Comparison of ENCODE assay signal across 21 cellular contexts in the genomic region with DNA sequence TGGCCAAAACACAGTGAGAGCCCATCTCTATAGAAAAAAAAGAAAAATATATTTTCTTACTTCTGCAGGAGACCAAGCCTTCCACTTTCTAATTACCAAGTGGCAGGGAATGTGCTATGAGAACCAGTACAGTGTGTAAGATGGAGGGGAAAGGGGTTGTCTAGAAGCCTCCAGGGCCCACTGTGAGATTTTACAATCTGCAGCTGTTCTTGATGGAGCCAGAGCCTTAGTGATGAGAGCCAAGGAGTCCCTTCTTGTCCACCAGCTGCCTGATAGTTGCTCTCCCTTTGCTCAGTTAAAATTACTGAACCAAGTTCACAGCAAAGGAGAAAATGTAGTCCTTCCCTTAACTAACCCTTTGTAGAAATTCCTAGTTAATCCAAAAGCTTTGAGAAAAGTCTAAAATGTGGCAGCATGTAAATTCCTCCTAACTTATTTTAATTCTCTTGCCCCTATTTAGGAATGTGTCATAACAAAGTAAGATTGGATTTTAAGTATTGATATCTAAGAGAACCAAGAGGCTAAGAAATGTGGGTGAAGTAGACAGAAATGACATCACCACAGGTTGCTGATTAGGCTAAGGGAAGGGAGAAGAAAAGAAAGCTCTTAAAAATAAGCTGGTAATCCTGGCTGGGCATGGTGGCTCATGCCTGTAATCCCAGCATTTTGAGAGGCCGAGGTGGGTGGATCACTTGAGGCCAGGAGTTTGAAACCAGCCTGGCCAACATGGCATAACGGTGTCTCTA. TPM values are rescaled to one million over a fixed set of nuclear protein-coding genes. Genes with fewer than 3 reads are reported as not detected.
DNase-seq lines count a peak whose midpoint lies in the region; ATAC-seq and TF ChIP-seq lines count a peak whose summit lies in the region.
"Had no signal": no experiment of that assay in that cellular context is flagged by ENCODE, and none has a peak within 500 bp of the region (broad histone marks: within the 10 kb centered on the region; RNA-seq: fewer than 3 reads in every experiment).

No MANE protein-coding gene starts in this region.

- H3K27me3 Mint-ChIP-seq in CD4-positive, CD25-positive, alpha-beta regulatory T cell: no peaks in the 10 kb centered on the region
- H3K27me3 Mint-ChIP-seq in CD8-positive, alpha-beta T cell (ENCODE audit: low read depth): no peaks in the 10 kb centered on the region
- no peaks in the 10 kb centered on the region for H3K27me3 Mint-ChIP-seq in activated CD8-positive, alpha-beta T cell treated with anti-CD3 and anti-CD28 coated beads for 36 hours
- H3K27me3 Mint-ChIP-seq: T-cell had no signal

- no peak overlapping the region for H2BK5ac ChIP-seq in mesenchymal stem cell (ENCODE audit: low read depth, low read length, poor library complexity, severe bottlenecking)

- H3K9me3 Mint-ChIP-seq in CD4-positive, CD25-positive, alpha-beta regulatory T cell: no peaks in the 10 kb centered on the region
- no peaks in the 10 kb centered on the region for H3K9me3 Mint-ChIP-seq in CD8-positive, alpha-beta T cell
- no peaks in the 10 kb centered on the region for H3K9me3 Mint-ChIP-seq in activated CD8-positive, alpha-beta T cell treated with anti-CD3 and anti-CD28 coated beads for 36 hours
- H3K9me3 Mint-ChIP-seq: H9, T-cell had no signal

- H3K27me3 ChIP-seq in CD4-positive, CD25-positive, alpha-beta regulatory T cell (ENCODE audit: control insufficient read depth, insufficient read depth, low read length): no peaks in the 10 kb centered on the region
- no peaks in the 10 kb centered on the region for H3K27me3 ChIP-seq in CD8-positive, alpha-beta T cell (ENCODE audit: insufficient read depth, low read length)
- H3K27me3 ChIP-seq in mesenchymal stem cell (ENCODE audit: control insufficient read depth in 1 of 2, insufficient read depth in 1 of 2, low read length in 2 of 2): no peaks in the 10 kb centered on the region
- H3K27me3 ChIP-seq in upper lobe of right lung: no peaks in the 10 kb centered on the region
- H3K27me3 ChIP-seq: adrenal gland, vagina had no signal

- H3K4ac ChIP-seq in mesenchymal stem cell (ENCODE audit: low read depth in 1 of 2, low read length in 2 of 2): no peak overlapping the region

- no peak overlapping the region for H4K91ac ChIP-seq in mesenchymal stem cell (ENCODE audit: low read length)

- H3K36me3 ChIP-seq in CD4-positive, CD25-positive, alpha-beta regulatory T cell (ENCODE audit: control insufficient read depth, insufficient read depth, low read length): peaks cover 66% of the 10 kb centered on the region
- peaks cover 10% of the 10 kb centered on the region for H3K36me3 ChIP-seq in CD8-positive, alpha-beta T cell (ENCODE audit: insufficient read depth, low read length)
- H3K36me3 ChIP-seq in mesenchymal stem cell (ENCODE audit: control insufficient read depth in 1 of 2, insufficient read depth in 2 of 2, low read depth in 1 of 2, low read length in 2 of 2) (peaks cover 18 to 93% of the 10 kb centered on the region in 2 experiments), upper lobe of right lung (peaks cover 90% of the 10 kb centered on the region)

- POLR2A ChIA-PET in CD8-positive, alpha-beta T cell (lab: Charles Lee): interaction anchor here (1.2 kb wide), 1 partner anchor 41 kb away, joined by 4 read pairs; no protein-coding TSS in a partner anchor
- POLR2A ChIA-PET in activated CD8-positive, alpha-beta T cell treated with anti-CD3 and anti-CD28 coated beads for 36 hours (lab: Charles Lee): interaction anchor here (0.7 to 1.3 kb wide), 4 partner anchors 10 to 45 kb away, joined by 3 to 6 read pairs (median 3); no protein-coding TSS in a partner anchor

- H2BK12ac ChIP-seq in mesenchymal stem cell (ENCODE audit: low read length in 2 of 2): no peak overlapping the region

- peaks cover 21% of the 10 kb centered on the region for H3K79me1 ChIP-seq in mesenchymal stem cell (replicated peaks; ENCODE audit: low read length, poor library complexity, severe bottlenecking)

- H2AK5ac ChIP-seq in mesenchymal stem cell (ENCODE audit: low read length, severe bottlenecking): no peak overlapping the region

- H3K4me1 ChIP-seq in CD4-positive, CD25-positive, alpha-beta regulatory T cell (ENCODE audit: control insufficient read depth, insufficient read depth, low read length, poor library complexity, severe bottlenecking): peaks cover 30% of the 10 kb centered on the region
- peaks cover 12% of the 10 kb centered on the region for H3K4me1 ChIP-seq in CD8-positive, alpha-beta T cell (ENCODE audit: insufficient read depth, low read length)
- no peaks in the 10 kb centered on the region for H3K4me1 ChIP-seq in mesenchymal stem cell (ENCODE audit: control insufficient read depth, insufficient read depth, low read depth, low read length)
- peaks cover 9% of the 10 kb centered on the region for H3K4me1 ChIP-seq in upper lobe of right lung

- H2BK120ac ChIP-seq in mesenchymal stem cell (ENCODE audit: low read depth, low read length): no peak overlapping the region

- no peak overlapping the region for H3K18ac ChIP-seq in mesenchymal stem cell (ENCODE audit: low read depth in 1 of 2, low read length in 2 of 2)

- H3K4me2 ChIP-seq in mesenchymal stem cell (ENCODE audit: low read length, poor library complexity, severe bottlenecking): no peak overlapping the region

- H3K27ac Mint-ChIP-seq in CD4-positive, CD25-positive, alpha-beta regulatory T cell: peak overlapping the region in 1 of 3 donors; percentile 91
- H3K27ac Mint-ChIP-seq in CD8-positive, alpha-beta T cell: peak overlapping the region; percentile 64
- peak overlapping the region; percentile 70 for H3K27ac Mint-ChIP-seq in activated CD8-positive, alpha-beta T cell treated with anti-CD3 and anti-CD28 coated beads for 36 hours

- intact Hi-C loops in CD8-positive, alpha-beta T cell (cut with DNase I, micrococcal nuclease): loop anchor here in 1 of 2 experiments (5.0 kb wide), 1 partner anchor 42 kb away; the partner anchor contains the start of gene REEP5
- intact Hi-C loops in activated CD8-positive, alpha-beta T cell treated with anti-CD3 and anti-CD28 coated beads for 36 hours (cut with micrococcal nuclease): loop anchor here (10.0 kb wide), 1 partner anchor 84 kb away; no protein-coding TSS in a partner anchor
- intact Hi-C loops in upper lobe of right lung (cut with DNase I): no loop called here

- no peak for DNase-seq in CD4-positive, CD25-positive, alpha-beta regulatory T cell
- DNase-seq in CD8-positive, alpha-beta T cell: no peak
- DNase-seq in activated CD8-positive, alpha-beta T cell treated with anti-CD3 and anti-CD28 coated beads for 36 hours: no peak
- DNase-seq in mesenchymal stem cell (no peak), medulla oblongata (ENCODE audit: extremely low spot score) (no peak), upper lobe of right lung (no peak)
- DNase-seq: activated T-cell treated with anti-CD3 and anti-CD28 coated beads for 4 hours; adrenal gland; erythroblast; H9; KBM-7; NCI-H1105; NCI-H2081 treated with DMSO at 0.1 percent for 48 hours; NCI-H510A treated with DMSO at 0.1 percent for 48 hours; stimulated activated CD4-positive, alpha-beta T cell treated with anti-CD3 and anti-CD28 coated beads, Interleukin-4, amount 100 ng/mL, for 1 hour; T-cell had no signal

- no peak overlapping the region for H3K4me3 ChIP-seq in CD4-positive, CD25-positive, alpha-beta regulatory T cell (ENCODE audit: low read depth, low read length)
- H3K4me3 ChIP-seq in CD8-positive, alpha-beta T cell (ENCODE audit: low read depth, low read length): no peak overlapping the region
- H3K4me3 ChIP-seq in mesenchymal stem cell (ENCODE audit: insufficient read depth in 1 of 2, low read depth in 1 of 2, low read length in 2 of 2): no peak overlapping the region
- H3K4me3 ChIP-seq in upper lobe of right lung: no peak overlapping the region
- H3K4me3 ChIP-seq: adrenal gland, skin epidermis, vagina had no signal

- no peak overlapping the region for H2AFZ ChIP-seq in mesenchymal stem cell (ENCODE audit: low read depth, low read length)
- H2AFZ ChIP-seq: parathyroid adenoma had no signal

- H3K23ac ChIP-seq in mesenchymal stem cell (ENCODE audit: low read length in 2 of 2): no peak overlapping the region

- 100% methylated on average over 2 of the region's 2 CpGs for whole genome bisulfite sequencing in mesenchymal stem cell

- no peaks in the 10 kb centered on the region for H3K9me3 ChIP-seq in CD4-positive, CD25-positive, alpha-beta regulatory T cell (ENCODE audit: control insufficient read depth in 2 of 2, low read length in 2 of 2)
- H3K9me3 ChIP-seq in CD8-positive, alpha-beta T cell (ENCODE audit: low read length): no peaks in the 10 kb centered on the region
- H3K9me3 ChIP-seq in mesenchymal stem cell (ENCODE audit: control insufficient read depth, low read length) (no peaks in the 10 kb centered on the region), upper lobe of right lung (no peaks in the 10 kb centered on the region)
- H3K9me3 ChIP-seq: adrenal gland, vagina had no signal

- H3K9ac ChIP-seq in mesenchymal stem cell (ENCODE audit: low read length): no peak overlapping the region
- H3K9ac ChIP-seq: parathyroid adenoma had no signal

- peaks cover 17 to 29% (median 27%) of the 10 kb centered on the region in 4 donors for H3K4me1 Mint-ChIP-seq in CD4-positive, CD25-positive, alpha-beta regulatory T cell
- peaks cover 31% of the 10 kb centered on the region for H3K4me1 Mint-ChIP-seq in CD8-positive, alpha-beta T cell (ENCODE audit: low read depth)
- peaks cover 31% of the 10 kb centered on the region for H3K4me1 Mint-ChIP-seq in activated CD8-positive, alpha-beta T cell treated with anti-CD3 and anti-CD28 coated beads for 36 hours (ENCODE audit: low read depth)

- H3K27ac ChIP-seq in CD4-positive, CD25-positive, alpha-beta regulatory T cell (ENCODE audit: insufficient read depth, low read length, poor library complexity, severe bottlenecking): peak overlapping the region; percentile 44
- H3K27ac ChIP-seq in CD8-positive, alpha-beta T cell (ENCODE audit: low read depth, low read length): no peak overlapping the region
- H3K27ac ChIP-seq in mesenchymal stem cell (ENCODE audit: low read length, poor library complexity, severe bottlenecking) (peak overlapping the region; percentile 27), upper lobe of right lung (no peak overlapping the region)
- H3K27ac ChIP-seq: adrenal gland, parathyroid adenoma, vagina had no signal

- no peak for TF ChIP-seq CTCF in CD8-positive, alpha-beta T cell (IDR thresholded peaks at IDR 0.05)
- no peak for TF ChIP-seq CTCF in activated CD8-positive, alpha-beta T cell treated with anti-CD3 and anti-CD28 coated beads for 36 hours (IDR thresholded peaks at IDR 0.05)
- no peak for TF ChIP-seq CTCF in upper lobe of right lung (IDR thresholded peaks at IDR 0.05)

- peaks cover 22% of the 10 kb centered on the region for H3K36me3 Mint-ChIP-seq in CD4-positive, CD25-positive, alpha-beta regulatory T cell
- H3K36me3 Mint-ChIP-seq in CD8-positive, alpha-beta T cell: peaks cover 41% of the 10 kb centered on the region
- H3K36me3 Mint-ChIP-seq in activated CD8-positive, alpha-beta T cell treated with anti-CD3 and anti-CD28 coated beads for 36 hours (ENCODE audit: low read depth): peaks cover 32% of the 10 kb centered on the region

- H2BK15ac ChIP-seq in mesenchymal stem cell (ENCODE audit: low read depth, poor library complexity, severe bottlenecking): no peak overlapping the region

- H3K4me3 Mint-ChIP-seq in CD4-positive, CD25-positive, alpha-beta regulatory T cell: peak overlapping the region in 1 of 4 donors; percentile 62
- no peak overlapping the region for H3K4me3 Mint-ChIP-seq in CD8-positive, alpha-beta T cell
- H3K4me3 Mint-ChIP-seq in activated CD8-positive, alpha-beta T cell treated with anti-CD3 and anti-CD28 coated beads for 36 hours: no peak overlapping the region
- H3K4me3 Mint-ChIP-seq: H9, T-cell had no signal

- no peak overlapping the region for H3K14ac ChIP-seq in mesenchymal stem cell (ENCODE audit: low read length in 2 of 2)

- CTCF ChIA-PET in CD8-positive, alpha-beta T cell (lab: Charles Lee): interaction anchor here (0.8 kb wide), 1 partner anchor 20 kb away, joined by 3 read pairs; the partner anchor contains the start of gene SRP19
- CTCF ChIA-PET in activated CD8-positive, alpha-beta T cell treated with anti-CD3 and anti-CD28 coated beads for 36 hours (lab: Charles Lee): interaction anchor here (0.6 to 1.4 kb wide), 6 partner anchors 9 to 189 kb away, joined by 3 to 4 read pairs (median 3); no protein-coding TSS in a partner anchor

- ATAC-seq in CD4-positive, CD25-positive, alpha-beta regulatory T cell (ENCODE audit: low read depth in 2 of 2): no peak
- ATAC-seq in CD8-positive, alpha-beta T cell: no peak
- no peak for ATAC-seq in activated CD8-positive, alpha-beta T cell treated with anti-CD3 and anti-CD28 coated beads for 36 hours
- ATAC-seq in HG02884 (IDR thresholded peaks at IDR 0.05; ENCODE audit: unreplicated experiment) (no peak), upper lobe of right lung (no peak)
- ATAC-seq: activated CD4-positive, CD25-positive, alpha-beta regulatory T cell treated with anti-CD3 and anti-CD28 coated beads, Interleukin-2, amount 50 U/mL, for 24 hours; T-cell had no signal

- H4K8ac ChIP-seq in mesenchymal stem cell (ENCODE audit: low read length): no peak overlapping the region

RNA-seq across cellular contexts. Expression of gene SRP19, which starts 19.3 kb away (rescaled TPM):
- total RNA-seq in CD4-positive, CD25-positive, alpha-beta regulatory T cell: 41.0 TPM
- polyA plus RNA-seq in CD4-positive, CD25-positive, alpha-beta regulatory T cell: 100 to 1,000 TPM; 171 to 215 (median 181) TPM
- 10 to 100 TPM; 50.0 to 52.0 TPM for total RNA-seq in CD8-positive, alpha-beta T cell
- total RNA-seq in activated CD8-positive, alpha-beta T cell treated with anti-CD3 and anti-CD28 coated beads for 36 hours: 10 to 100 TPM; 45.6 to 47.0 TPM
- polyA plus RNA-seq in mesenchymal stem cell (2013, experiment 1 of 2): 113 TPM
- polyA plus RNA-seq in mesenchymal stem cell (2013, experiment 2 of 2): 115 TPM
- 22.8 TPM for total RNA-seq in upper lobe of right lung

RNA-seq across cellular contexts. Expression of gene REEP5, which starts 41.6 kb away (rescaled TPM):
- 45.6 TPM for total RNA-seq in CD4-positive, CD25-positive, alpha-beta regulatory T cell
- 100 to 1,000 TPM in 1 of 4 donors, 10 to 100 TPM in 3; 76.7 to 170 (median 83.7) TPM for polyA plus RNA-seq in CD4-positive, CD25-positive, alpha-beta regulatory T cell
- 10 to 100 TPM; 20.0 to 24.7 TPM for total RNA-seq in CD8-positive, alpha-beta T cell
- 10 to 100 TPM; 38.0 to 40.6 TPM for total RNA-seq in activated CD8-positive, alpha-beta T cell treated with anti-CD3 and anti-CD28 coated beads for 36 hours
- 80.8 TPM for polyA plus RNA-seq in mesenchymal stem cell (2013, experiment 1 of 2)
- polyA plus RNA-seq in mesenchymal stem cell (2013, experiment 2 of 2): 89.2 TPM
- 108 TPM for total RNA-seq in upper lobe of right lung

Comparison
In these comparisons a context has a peak if more than half of its experiments do, and no peak if none do; other contexts are left out.
1. H3K27ac ChIP-seq: peak in CD4-positive, CD25-positive, alpha-beta regulatory T cell (single experiment) and mesenchymal stem cell (single experiment); none in CD8-positive, alpha-beta T cell (single experiment) and upper lobe of right lung (single experiment).